1 cellular context compared by ENCODE assay signal in genomic region chr20:37384683-37385174, GRCh38.
TF ChIP-seq lines count a peak whose summit lies in the region.

No MANE protein-coding gene starts in this region.

TF ChIP-seq in HCT116, 20 proteins besides CTCF, POLR2A, EP300 and RAD21 (continued from another document):
- TF ChIP-seq REST (IDR thresholded peaks at IDR 0.05; ENCODE audit: low read depth) (no peak), ATF3 (IDR thresholded peaks at IDR 0.05) (no peak), ELF1 (IDR thresholded peaks at IDR 0.05; ENCODE audit: borderline replicate concordance, low read depth) (no peak), SIN3A (IDR thresholded peaks at IDR 0.05; ENCODE audit: low read depth) (no peak), JUND (IDR thresholded peaks at IDR 0.05) (no peak), SP1 (IDR thresholded peaks at IDR 0.05; ENCODE audit: low read depth) (no peak), POLR2AphosphoS5 (IDR thresholded peaks at IDR 0.05; ENCODE audit: low read depth, low read length) (peak; percentile 38; the same call in 1 of the 2 replicates), MAX (IDR thresholded peaks at IDR 0.05) (peak; percentile 34; the same call in 1 of the 2 replicates), FOSL1 (IDR thresholded peaks at IDR 0.05; ENCODE audit: low read depth) (no peak), SRF (IDR thresholded peaks at IDR 0.05; ENCODE audit: low read depth) (no peak)
